In genomic region chr9:97468658-97469448, GRCh38 we compare ENCODE assay signal across 9 cellular contexts. TPM values are rescaled to one million over a fixed set of nuclear protein-coding genes. Genes with fewer than 3 reads are reported as not detected.
DNase-seq lines count a peak whose midpoint lies in the region; ATAC-seq and TF ChIP-seq lines count a peak whose summit lies in the region.
"Had no signal": no experiment of that assay in that cellular context is flagged by ENCODE, and none has a peak within 500 bp of the region (broad histone marks: within the 10 kb centered on the region; RNA-seq: fewer than 3 reads in every experiment).

No MANE protein-coding gene starts in this region.

- no peak overlapping the region for H3K4me3 Mint-ChIP-seq in activated T-cell treated with anti-CD3 and anti-CD28 coated beads, Interleukin-2, amount 50 U/mL, for 4 hours
- H3K4me3 Mint-ChIP-seq in neural progenitor cell: no peak overlapping the region
- H3K4me3 Mint-ChIP-seq: activated naive CD8-positive, alpha-beta T cell had no signal

- H3K27me3 ChIP-seq in foreskin keratinocyte (no peaks in the 10 kb centered on the region), neural progenitor cell (no peaks in the 10 kb centered on the region), aorta (ENCODE audit: control insufficient read depth in 1 of 2, insufficient read depth in 2 of 2, low read length in 1 of 2) (no peaks in the 10 kb centered on the region)

- H3K27ac Mint-ChIP-seq in neural progenitor cell: no peak overlapping the region
- H3K27ac Mint-ChIP-seq: activated naive CD8-positive, alpha-beta T cell had no signal

- TF ChIP-seq CTCF in foreskin keratinocyte (conservative IDR thresholded peaks at IDR 0.05): peak; percentile 63
- peak; percentile 82 for TF ChIP-seq CTCF in neural progenitor cell (IDR thresholded peaks at IDR 0.05)

- no peak overlapping the region for H3K4me2 ChIP-seq in neural progenitor cell

- DNase-seq in DMS153 (lab: John Stamatoyannopoulos, UW): peak; percentile 20
- DNase-seq in NCI-H774 (lab: John Stamatoyannopoulos, UW): peak; percentile 22
- DNase-seq in activated T-cell treated with anti-CD3 and anti-CD28 coated beads, Interleukin-2, amount 50 U/mL, for 4 hours: peak; percentile 15
- DNase-seq in foreskin keratinocyte: peak in 1 of 2 donors; percentile 5
- peak; percentile 84 for DNase-seq in neural progenitor cell (ENCODE audit: low spot score)
- DNase-seq in aorta: peak; percentile 74 to 88

- H3K9me3 ChIP-seq in neural progenitor cell (ENCODE audit: low read depth): no peaks in the 10 kb centered on the region
- no peaks in the 10 kb centered on the region for H3K9me3 ChIP-seq in aorta (ENCODE audit: control insufficient read depth, low read length)

- H3K36me3 ChIP-seq in neural progenitor cell: no peaks in the 10 kb centered on the region
- H3K36me3 ChIP-seq in aorta (ENCODE audit: control insufficient read depth in 1 of 2, insufficient read depth in 2 of 2, low read length in 1 of 2): peaks cover 0 to 2% of the 10 kb centered on the region in 2 donors

- ATAC-seq in GM19455 (IDR thresholded peaks at IDR 0.05; ENCODE audit: unreplicated experiment) (peak; percentile 78), HG03457 (IDR thresholded peaks at IDR 0.05; ENCODE audit: unreplicated experiment) (peak; percentile 59), foreskin keratinocyte (peak; percentile 56), aorta (ENCODE audit: low FRiP score) (peak; percentile 97)
- ATAC-seq in activated T-cell treated with anti-CD3 and anti-CD28 coated beads, Interleukin-2, amount 50 U/mL, for 4 hours: peak; percentile 58 to 60

- H3F3A ChIP-seq in neural progenitor cell (ENCODE audit: low read depth): no peaks in the 10 kb centered on the region

- no peak overlapping the region for H2AFZ ChIP-seq in neural progenitor cell (replicated peaks)

- no peaks in the 10 kb centered on the region for H3K4me1 ChIP-seq in foreskin keratinocyte
- H3K4me1 ChIP-seq in neural progenitor cell: no peaks in the 10 kb centered on the region
- H3K4me1 ChIP-seq in aorta (ENCODE audit: control insufficient read depth in 1 of 2, insufficient read depth in 2 of 2, low read length in 2 of 2): peaks cover 0 to 2% of the 10 kb centered on the region in 2 donors

- intact Hi-C loops in aorta (cut with DNase I): loop anchor here (1.0 to 10.0 kb wide), 3 partner anchors 54 to 146 kb away; partner anchors contain the start of gene TDRD7 (in 1 of the 2)

- no peak overlapping the region for H3K4me3 ChIP-seq in neural progenitor cell
- H3K4me3 ChIP-seq in aorta (ENCODE audit: low read length in 2 of 2): no peak overlapping the region

- H4K20me1 ChIP-seq in neural progenitor cell (ENCODE audit: low read depth): no peaks in the 10 kb centered on the region

- no peak overlapping the region for H3K9ac ChIP-seq in neural progenitor cell

- no peaks in the 10 kb centered on the region for H3K79me2 ChIP-seq in neural progenitor cell (ENCODE audit: low read depth)

- H3K27me3 Mint-ChIP-seq in activated T-cell treated with anti-CD3 and anti-CD28 coated beads, Interleukin-2, amount 50 U/mL, for 4 hours (ENCODE audit: low read depth): no peaks in the 10 kb centered on the region
- peaks cover 2% of the 10 kb centered on the region for H3K27me3 Mint-ChIP-seq in neural progenitor cell (ENCODE audit: insufficient read depth, low read depth)
- H3K27me3 Mint-ChIP-seq: activated naive CD8-positive, alpha-beta T cell had no signal

- 30 to 31% methylated on average over 4 of the region's 4 CpGs for WGBS in aorta, 2 donors

- H3K27ac ChIP-seq in foreskin keratinocyte (no peak overlapping the region), neural progenitor cell (no peak overlapping the region), aorta (ENCODE audit: low read depth in 1 of 2, low read length in 2 of 2) (peak overlapping the region in 1 of 2 donors; percentile 69)

- H3K4me1 Mint-ChIP-seq in activated T-cell treated with anti-CD3 and anti-CD28 coated beads, Interleukin-2, amount 50 U/mL, for 4 hours (ENCODE audit: low read depth): no peaks in the 10 kb centered on the region
- H3K4me1 Mint-ChIP-seq in neural progenitor cell: no peaks in the 10 kb centered on the region

- peaks cover 42% of the 10 kb centered on the region for H3K36me3 Mint-ChIP-seq in activated T-cell treated with anti-CD3 and anti-CD28 coated beads, Interleukin-2, amount 50 U/mL, for 4 hours (ENCODE audit: insufficient read depth)
- no peaks in the 10 kb centered on the region for H3K36me3 Mint-ChIP-seq in neural progenitor cell

- no peaks in the 10 kb centered on the region for H3K9me3 Mint-ChIP-seq in activated T-cell treated with anti-CD3 and anti-CD28 coated beads, Interleukin-2, amount 50 U/mL, for 4 hours
- no peaks in the 10 kb centered on the region for H3K9me3 Mint-ChIP-seq in neural progenitor cell

RNA-seq across cellular contexts. Expression of gene TMOD1, which starts 32.6 kb away (rescaled TPM):
- 1 to 10 TPM in 1 of 3 donors, under 1 TPM in 2; 0.71 to 1.2 (median 0.96) TPM for total RNA-seq in activated T-cell treated with anti-CD3 and anti-CD28 coated beads, Interleukin-2, amount 50 U/mL, for 4 hours
- not detected in 2 replicates for total RNA-seq in foreskin keratinocyte
- not detected in 2 replicates for polyA plus RNA-seq in foreskin keratinocyte
- 0.15 TPM in 1 of 2 replicates, not detected in the other for total RNA-seq in neural progenitor cell (ENCODE audit: low replicate concordance)
- 10 to 100 TPM; 24.5 to 56.6 TPM for total RNA-seq in aorta
- 100 to 1,000 TPM in 1 of 2 donors, 10 to 100 TPM in 1; 26.2 to 102 TPM for polyA plus RNA-seq in aorta

RNA-seq across cellular contexts. Expression of gene TDRD7, which starts 57.0 kb away (rescaled TPM):
- total RNA-seq in activated T-cell treated with anti-CD3 and anti-CD28 coated beads, Interleukin-2, amount 50 U/mL, for 4 hours: 1 to 10 TPM; 2.7 to 4.1 (median 2.8) TPM
- total RNA-seq in foreskin keratinocyte (16.7 and 16.9 TPM in 2 replicates), neural progenitor cell (ENCODE audit: low replicate concordance) (5.6 and 8.1 TPM in 2 replicates), aorta (10 to 100 TPM; 17.0 to 17.6 TPM)
- polyA plus RNA-seq in foreskin keratinocyte (6.8 and 7.2 TPM in 2 replicates), aorta (10 to 100 TPM in 1 of 2 donors, 1 to 10 TPM in 1; 8.0 to 10.0 TPM)

Comparison
In these comparisons a context has a peak if more than half of its experiments do, and no peak if none do; other contexts are left out.
1. RNA of gene TMOD1, which starts 32.6 kb away (total RNA-seq): 24.5 to 56.6 TPM in aorta; 0.71 to 1.2 TPM in activated T-cell treated with anti-CD3 and anti-CD28 coated beads, Interleukin-2, amount 50 U/mL, for 4 hours, not detected in foreskin keratinocyte and 0.15 TPM in neural progenitor cell; every median in the first group is over 10 times any median in the second.
2. Peak in every context shown above with its lines, with median percentiles within 50 percentile points of each other: ATAC-seq.